Comparison of ENCODE assay signal across 25 cellular contexts in genomic region chr9:119859128-119859527, GRCh38.
"Had no signal": no experiment of that assay in that cellular context is flagged by ENCODE, and none has a peak within 500 bp of the region (broad histone marks: within the 10 kb centered on the region; RNA-seq: fewer than 3 reads in every experiment).

No MANE protein-coding gene starts in this region.

- H3K4me1 ChIP-seq: colonic mucosa, foreskin keratinocyte, gastrocnemius medialis, heart right ventricle had no signal

- H3K4me3 Mint-ChIP-seq: dendritic cell treated with granulocyte-macrophage colony-stimulating factor and Interleukin-4, amounts not matched to agents 40 ng/mL and 50 ng/mL, for 4 days; effector memory CD8-positive, alpha-beta T cell; endodermal cell had no signal

- H3K27ac Mint-ChIP-seq: dendritic cell treated with granulocyte-macrophage colony-stimulating factor and Interleukin-4, amounts not matched to agents 40 ng/mL and 50 ng/mL, for 4 days; effector memory CD8-positive, alpha-beta T cell; endodermal cell had no signal

- H3K27me3 ChIP-seq: colonic mucosa, dorsolateral prefrontal cortex, esophagus muscularis mucosa, esophagus squamous epithelium, foreskin keratinocyte, gastrocnemius medialis, gastroesophageal sphincter, heart left ventricle had no signal

- H3K4me3 ChIP-seq: colonic mucosa, coronary artery, dorsolateral prefrontal cortex, esophagus muscularis mucosa, esophagus squamous epithelium, gastrocnemius medialis, gastroesophageal sphincter, heart left ventricle, heart right ventricle had no signal

- H3K27ac ChIP-seq: colonic mucosa, coronary artery, dorsolateral prefrontal cortex, epithelial cell of prostate, esophagus muscularis mucosa, esophagus squamous epithelium, foreskin keratinocyte, gastrocnemius medialis, gastroesophageal sphincter had no signal

- H3K27me3 Mint-ChIP-seq: dendritic cell treated with granulocyte-macrophage colony-stimulating factor and Interleukin-4, amounts not matched to agents 40 ng/mL and 50 ng/mL, for 4 days had no signal

- DNase-seq: colonic mucosa; cortex of kidney; dermis blood vessel endothelial cell; dorsolateral prefrontal cortex; effector CD4-positive, alpha-beta T cell; effector CD8-positive, alpha-beta T cell; effector memory CD4-positive, alpha-beta T cell; effector memory CD8-positive, alpha-beta T cell; endodermal cell; erythroblast; esophagus squamous epithelium; foreskin fibroblast; foreskin keratinocyte; foreskin melanocyte; gastrocnemius medialis; glutamatergic neuron; head of caudate nucleus; heart right ventricle had no signal

- H3K9me3 ChIP-seq: colonic mucosa, esophagus muscularis mucosa, esophagus squamous epithelium, gastrocnemius medialis, gastroesophageal sphincter had no signal

- ATAC-seq: effector memory CD8-positive, alpha-beta T cell; esophagus mucosa; foreskin keratinocyte; gastrocnemius medialis; gastroesophageal sphincter had no signal

- H3K9me3 Mint-ChIP-seq: dendritic cell treated with granulocyte-macrophage colony-stimulating factor and Interleukin-4, amounts not matched to agents 40 ng/mL and 50 ng/mL, for 4 days; endodermal cell had no signal
